In genomic region chr13:24922390-24923304, GRCh38 we compare ENCODE assay signal across 8 cellular contexts.
A peak's percentile ranks its signal among the peaks of the same experiment; 100 is the strongest.
DNase-seq lines count a peak whose midpoint lies in the region; ATAC-seq and TF ChIP-seq lines count a peak whose summit lies in the region.

No MANE protein-coding gene starts in this region.

- peak; percentile 86 for DNase-seq in AG09309 (ENCODE audit: low read depth)
- peak; percentile 94 for DNase-seq in NCI-H345 (lab: John Stamatoyannopoulos, UW)
- DNase-seq in activated CD4-positive, CD25-positive, alpha-beta regulatory T cell (lab: John Stamatoyannopoulos, UW), result peak; percentile 83 to 94 (median 87)
- peak; percentile 88 for DNase-seq in central memory CD4-positive, alpha-beta T cell
- peak; percentile 96 for DNase-seq in inferior parietal cortex (ENCODE audit: extremely low spot score)
- peak; percentile 99 for DNase-seq in spleen

- in situ Hi-C loops in GM18951 (cut with MboI; ENCODE audit: low sequenced_read_pairs, unreplicated experiment), result no loop called here

- TF ChIP-seq CTCF in AG09309 (IDR thresholded peaks at IDR 0.05; ENCODE audit: control insufficient read depth, insufficient read depth, low read depth, low read length, missing control alignments) (no peak), spleen (IDR thresholded peaks at IDR 0.05 in 8 of 11, conservative IDR thresholded peaks at IDR 0.05 in 3 of 11) (peak in 9 of 11 experiments; percentile 10 to 63 (median 37))

- no peaks in the 10 kb centered on the region for H3K36me3 ChIP-seq in spleen

- peaks cover 0 to 26% (median 13%) of the 10 kb centered on the region in 6 donors for H3K4me1 ChIP-seq in spleen

- TF ChIP-seq POLR2A in GM18951 (IDR thresholded peaks at IDR 0.05; ENCODE audit: extremely low read depth, insufficient read depth, insufficient read length) (peak; percentile 86), spleen (IDR thresholded peaks at IDR 0.05) (peak in 1 of 3 donors; percentile 25)

- H3K27ac ChIP-seq in spleen, result peak overlapping the region; percentile 91 to 98 (median 96)

- no peaks in the 10 kb centered on the region for H3K9me3 ChIP-seq in spleen

- peak overlapping the region; percentile 75 for H3K4me3 ChIP-seq in AG09309 (ENCODE audit: control insufficient read depth, low read depth, low read length)
- peak overlapping the region; percentile 84 to 97 (median 89) for H3K4me3 ChIP-seq in spleen

- no peaks in the 10 kb centered on the region for H3K27me3 ChIP-seq in spleen (replicated peaks in 1 of 7)

- intact Hi-C loops in spleen (cut with DNase I; ENCODE audit: low total_unique reads), result no loop called here

- peak; percentile 92 for ATAC-seq in HG03175 (IDR thresholded peaks at IDR 0.05; ENCODE audit: unreplicated experiment)

- 0 to 1% (median 0%) methylated on average over 54 to 86 of the region's 86 CpGs for WGBS in spleen, 5 donors

Comparison
In these comparisons a context has a peak if more than half of its experiments do, and no peak if none do; other contexts are left out.
1. Peak in every context shown above with its lines: DNase-seq, ATAC-seq, H3K4me3 ChIP-seq and H3K27ac ChIP-seq.